ENCODE assay signal across 1 cellular context in genomic region chr1:113677250-113678158, GRCh38.
TF ChIP-seq lines count a peak whose summit lies in the region.

No MANE protein-coding gene starts in this region.

TF ChIP-seq in K562, 482 proteins besides CTCF, POLR2A, EP300 and RAD21 (continued from another document and continues in another):
- TF ChIP-seq ZBTB5 (IDR thresholded peaks at IDR 0.05) (peak; percentile 50; the same call in 1 of the 2 replicates), ZFX (CRISPR knock-in tag; IDR thresholded peaks at IDR 0.05) (peak; percentile 52), CBFA2T3 (IDR thresholded peaks at IDR 0.05) (peak; percentile 81), EP400 (IDR thresholded peaks at IDR 0.05) (0 out of 2 replicates have a peak, but pooled peaks have one; percentile 35), BHLHE40 (IDR thresholded peaks at IDR 0.05; ENCODE audit: low read length) (peak; percentile 62; the same call in 1 of the 2 replicates), NUFIP1 (IDR thresholded peaks at IDR 0.05; ENCODE audit: partially characterized antibody) (no peak), KDM4B (IDR thresholded peaks at IDR 0.05; ENCODE audit: borderline replicate concordance in 2 of 2, low read depth in 1 of 2) (peak in 1 of 2 experiments; percentile 40; a peak in 1 of 4 replicates), ZNF24 (IDR thresholded peaks at IDR 0.05) (0 out of 2 replicates have a peak, but pooled peaks have one; percentile 39), E2F6 (IDR thresholded peaks at IDR 0.05; ENCODE audit: borderline replicate concordance in 1 of 2, extremely low read depth in 1 of 2, insufficient read depth in 1 of 2, insufficient read length in 1 of 2, low read depth in 1 of 2, low read length in 1 of 2, poor library complexity in 1 of 2, severe bottlenecking in 1 of 2) (peak; percentile 63 to 92), MAFF (IDR thresholded peaks at IDR 0.05; ENCODE audit: low read length) (peak; percentile 24; the same call in 1 of the 2 replicates), ADNP (tag; IDR thresholded peaks at IDR 0.05) (peak; percentile 86), ATF7 (IDR thresholded peaks at IDR 0.05) (peak; percentile 67), ZNF583 (CRISPR knock-in tag; IDR thresholded peaks at IDR 0.05) (0 out of 2 replicates have a peak, but pooled peaks have one; percentile 36), TRIM24 (IDR thresholded peaks at IDR 0.05) (peak; percentile 29 to 75; a peak in 2 of 4 replicates), TCF3 (CRISPR knock-in tag; IDR thresholded peaks at IDR 0.05) (peak; percentile 55; the same call in 1 of the 2 replicates), WHSC1 (IDR thresholded peaks at IDR 0.05; ENCODE audit: low read length) (no peak), SMC3 (conservative IDR thresholded peaks at IDR 0.05; ENCODE audit: insufficient read depth, low read depth, low read length) (peak; percentile 81), SMARCA5 (IDR thresholded peaks at IDR 0.05) (peak; percentile 52; the same call in 1 of the 2 replicates), BCOR (IDR thresholded peaks at IDR 0.05) (peak; percentile 62; the same call in 1 of the 2 replicates), TCF7L2 (IDR thresholded peaks at IDR 0.05; ENCODE audit: low read depth, low read length) (no peak), KDM1A (IDR thresholded peaks at IDR 0.05) (peak; percentile 96 to 97), JUN (IDR thresholded peaks at IDR 0.05; ENCODE audit: borderline replicate concordance, low read depth, low read length) (peak; percentile 62; the same call in 1 of the 2 replicates), JUN (CRISPR knock-in tag; IDR thresholded peaks at IDR 0.05; ENCODE audit: borderline replicate concordance) (no peak), SP2 (IDR thresholded peaks at IDR 0.05; ENCODE audit: extremely low read depth, low read depth, low read length, poor library complexity, severe bottlenecking) (no peak), NFE2 (IDR thresholded peaks at IDR 0.05; ENCODE audit: low read depth) (peak; percentile 60), RFX1 (IDR thresholded peaks at IDR 0.05) (no peak), STAT5A (IDR thresholded peaks at IDR 0.05; ENCODE audit: borderline replicate concordance, low read length) (peak; percentile 13; the same call in 1 of the 2 replicates), ZNF384 (IDR thresholded peaks at IDR 0.05; ENCODE audit: low read depth, low read length) (peak; percentile 88), NCOR1 (IDR thresholded peaks at IDR 0.05) (peak; percentile 71), HMGXB4 (CRISPR knock-in tag; IDR thresholded peaks at IDR 0.05) (no peak), SMAD4 (CRISPR knock-in tag; conservative IDR thresholded peaks at IDR 0.05) (0 out of 2 replicates have a peak, but pooled peaks have one; percentile 25), HDAC3 (IDR thresholded peaks at IDR 0.05; ENCODE audit: borderline replicate concordance, partially characterized antibody) (peak; percentile 41), ELF2 (CRISPR knock-in tag; IDR thresholded peaks at IDR 0.05) (0 out of 2 replicates have a peak, but pooled peaks have one; percentile 8), NRF1 (conservative IDR thresholded peaks at IDR 0.05 in 1 of 2, IDR thresholded peaks at IDR 0.05 in 1 of 2) (0 out of 4 replicates have a peak, but pooled peaks of 1 of the 2 experiments have one; percentile 27), DEAF1 (CRISPR knock-in tag; IDR thresholded peaks at IDR 0.05) (peak; percentile 75; the same call in 1 of the 2 replicates), ZNF318 (IDR thresholded peaks at IDR 0.05; ENCODE audit: borderline replicate concordance in 1 of 2, low read depth in 1 of 2) (no peak), SMAD3 (CRISPR knock-in tag; conservative IDR thresholded peaks at IDR 0.05) (no peak), ATF3 (IDR thresholded peaks at IDR 0.05) (peak; percentile 41; the same call in 1 of the 2 replicates), ATF3 (CRISPR knock-in tag; conservative IDR thresholded peaks at IDR 0.05) (no peak), CXXC5 (CRISPR knock-in tag; IDR thresholded peaks at IDR 0.05) (peak; percentile 66), POLR2H (tag; IDR thresholded peaks at IDR 0.05; ENCODE audit: low read depth) (peak; percentile 41; the same call in 1 of the 2 replicates), HLTF (IDR thresholded peaks at IDR 0.05) (peak; percentile 81), MAZ (CRISPR knock-in tag; conservative IDR thresholded peaks at IDR 0.05 in 1 of 2, IDR thresholded peaks at IDR 0.05 in 1 of 2) (peak in 1 of 2 experiments; percentile 40; a peak in 2 of 4 replicates), ZNF740 (CRISPR knock-in tag; IDR thresholded peaks at IDR 0.05) (no peak), ZNF740 (tag; IDR thresholded peaks at IDR 0.05) (peak in 1 of 2 experiments; percentile 52; a peak in 1 of 4 replicates), HMBOX1 (IDR thresholded peaks at IDR 0.05) (peak; percentile 86), GABPB1 (CRISPR knock-in tag; IDR thresholded peaks at IDR 0.05) (peak; percentile 34; the same call in 1 of the 2 replicates)
